ENCODE assay signal across 17 cellular contexts in the genomic region with DNA sequence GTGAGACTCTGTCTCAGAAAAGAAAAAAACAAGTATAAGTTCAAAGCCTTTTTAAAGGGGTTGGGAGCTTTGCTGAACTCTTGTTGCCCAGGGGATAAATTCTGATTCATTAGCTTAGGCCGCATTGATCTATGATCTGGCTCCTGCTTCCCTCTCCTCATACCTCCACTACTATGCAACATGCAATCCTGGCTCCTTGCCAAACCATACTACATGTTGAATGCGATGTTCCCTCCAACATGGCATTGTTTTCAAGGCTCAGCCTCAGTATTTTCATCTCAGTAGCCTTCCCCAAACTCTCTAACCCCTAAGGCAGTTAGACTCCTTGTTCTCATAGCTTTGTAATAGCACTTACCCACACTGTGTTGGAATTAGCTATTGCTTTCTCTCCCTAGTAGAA.
"Had no signal": no experiment of that assay in that cellular context is flagged by ENCODE, and none has a peak within 500 bp of the region (broad histone marks: within the 10 kb centered on the region; RNA-seq: fewer than 3 reads in every experiment).

No MANE protein-coding gene starts in this region.

- FAIRE-seq: colon had no signal

- H3K9me3 ChIP-seq: neutrophil, sigmoid colon had no signal

- H3K36me3 Mint-ChIP-seq: naive thymus-derived CD8-positive, alpha-beta T cell had no signal

- H3K9me3 Mint-ChIP-seq: dendritic cell treated with granulocyte-macrophage colony-stimulating factor and Interleukin-4, amounts not matched to agents 40 ng/mL and 50 ng/mL, for 4 days; effector memory CD8-positive, alpha-beta T cell; naive thymus-derived CD8-positive, alpha-beta T cell had no signal

- H3K4me3 ChIP-seq: hepatocyte, sigmoid colon, skin epidermis had no signal

- H3K4me1 ChIP-seq: foreskin keratinocyte had no signal

- H3K4me3 Mint-ChIP-seq: dendritic cell treated with granulocyte-macrophage colony-stimulating factor and Interleukin-4, amounts not matched to agents 40 ng/mL and 50 ng/mL, for 4 days; effector memory CD8-positive, alpha-beta T cell; naive thymus-derived CD8-positive, alpha-beta T cell had no signal

- H3K27me3 Mint-ChIP-seq: dendritic cell treated with granulocyte-macrophage colony-stimulating factor and Interleukin-4, amounts not matched to agents 40 ng/mL and 50 ng/mL, for 4 days; effector memory CD8-positive, alpha-beta T cell had no signal

- H3K27me3 ChIP-seq: foreskin keratinocyte, hepatocyte, neutrophil, sigmoid colon had no signal

- H3K36me3 ChIP-seq: sigmoid colon had no signal

- H3K27ac Mint-ChIP-seq: dendritic cell treated with granulocyte-macrophage colony-stimulating factor and Interleukin-4, amounts not matched to agents 40 ng/mL and 50 ng/mL, for 4 days; effector memory CD8-positive, alpha-beta T cell had no signal

- ATAC-seq: effector memory CD8-positive, alpha-beta T cell; foreskin keratinocyte; left lobe of liver; naive thymus-derived CD8-positive, alpha-beta T cell had no signal

- DNase-seq: effector memory CD8-positive, alpha-beta T cell; head of caudate nucleus; kidney glomerular epithelial cell; mammary epithelial cell; naive thymus-derived CD8-positive, alpha-beta T cell; posterior cingulate gyrus; sigmoid colon; stimulated activated CD4-positive, alpha-beta T cell treated with anti-CD3 and anti-CD28 coated beads, Interleukin-2, amount 100 ng/mL, for 24 hours; stimulated activated naive CD4-positive, alpha-beta T cell; trophoblast cell had no signal

- H3K27ac ChIP-seq: foreskin keratinocyte, hepatocyte, neutrophil, sigmoid colon, skin epidermis had no signal
